ENCODE assay signal across 11 cellular contexts in genomic region chr19:2700660-2701360, GRCh38. TPM values are rescaled to one million over a fixed set of nuclear protein-coding genes. Genes with fewer than 3 reads are reported as not detected.
DNase-seq lines count a peak whose midpoint lies in the region; ATAC-seq and TF ChIP-seq lines count a peak whose summit lies in the region.
"Had no signal": no experiment of that assay in that cellular context is flagged by ENCODE, and none has a peak within 500 bp of the region (broad histone marks: within the 10 kb centered on the region; RNA-seq: fewer than 3 reads in every experiment).

No MANE protein-coding gene starts in this region.

- no peak overlapping the region for H3K27ac Mint-ChIP-seq in central memory CD8-positive, alpha-beta T cell (ENCODE audit: low read depth)
- H3K27ac Mint-ChIP-seq in CD14-positive monocyte, result no peak overlapping the region

- CTCF ChIA-PET in HEK293 (lab: Yijun Ruan, JAX), result interaction anchor here (1.7 kb wide), 1 partner anchor 52 kb away, joined by 4 read pairs; no protein-coding TSS in a partner anchor

- no peaks in the 10 kb centered on the region for H3K9me3 Mint-ChIP-seq in central memory CD8-positive, alpha-beta T cell
- H3K9me3 Mint-ChIP-seq in CD14-positive monocyte, result no peaks in the 10 kb centered on the region

- no peaks in the 10 kb centered on the region for H3K79me2 ChIP-seq in osteoblast (ENCODE audit: insufficient read depth, low read length)

- H3K36me3 Mint-ChIP-seq in central memory CD8-positive, alpha-beta T cell (ENCODE audit: insufficient read depth), result peaks cover 3% of the 10 kb centered on the region
- H3K36me3 Mint-ChIP-seq in CD14-positive monocyte, result no peaks in the 10 kb centered on the region

- H3K4me3 ChIP-seq in HEK293 (ENCODE audit: low read depth, low read length), result no peak overlapping the region
- no peak overlapping the region for H3K4me3 ChIP-seq in osteoblast (ENCODE audit: insufficient read depth, low read length)
- H3K4me3 ChIP-seq: colonic mucosa had no signal

- H3K27ac ChIP-seq in HEK293 (ENCODE audit: extremely low read depth, low read depth, low read length) (no peak overlapping the region), osteoblast (ENCODE audit: low read depth, low read length) (no peak overlapping the region)
- H3K27ac ChIP-seq: colonic mucosa, VCaP had no signal

- H3K36me3 ChIP-seq in HEK293 (ENCODE audit: control insufficient read depth in 2 of 2, insufficient read depth in 1 of 2, low read length in 2 of 2) (no peaks in the 10 kb centered on the region), osteoblast (ENCODE audit: insufficient read depth, low read length) (no peaks in the 10 kb centered on the region)
- H3K36me3 ChIP-seq: colonic mucosa had no signal

- no peak for DNase-seq in central memory CD8-positive, alpha-beta T cell (ENCODE audit: low spot score in 2 of 2)
- peak; percentile 86 for DNase-seq in osteoblast (ENCODE audit: insufficient read length, low spot score, missing footprints)
- DNase-seq in NCI-H446 (lab: John Stamatoyannopoulos, UW), result no peak
- DNase-seq in CD14-positive monocyte (ENCODE audit: low spot score), result no peak
- DNase-seq in SW480 (ENCODE audit: low spot score), result no peak
- DNase-seq: activated gamma-delta T cell, colonic mucosa, mesendoderm, NCI-H2081 treated with DMSO at 0.1 percent for 48 hours had no signal

- peaks cover 6% of the 10 kb centered on the region for H3K4me1 Mint-ChIP-seq in central memory CD8-positive, alpha-beta T cell
- peaks cover 32% of the 10 kb centered on the region for H3K4me1 Mint-ChIP-seq in CD14-positive monocyte

- peaks cover 21% of the 10 kb centered on the region for H3K27me3 ChIP-seq in osteoblast (ENCODE audit: insufficient read depth, low read length)
- H3K27me3 ChIP-seq: colonic mucosa had no signal

- no peak overlapping the region for H2AFZ ChIP-seq in osteoblast (ENCODE audit: low read length)

- H3K27me3 Mint-ChIP-seq in central memory CD8-positive, alpha-beta T cell, result no peaks in the 10 kb centered on the region
- H3K27me3 Mint-ChIP-seq in CD14-positive monocyte (ENCODE audit: low read depth in 3 of 3), result peaks cover 3 to 7% (median 6%) of the 10 kb centered on the region in 3 donors

- intact Hi-C loops in CD14-positive monocyte (cut with micrococcal nuclease), result no loop called here

- H3K9me3 ChIP-seq in HEK293 (ENCODE audit: control insufficient read depth, insufficient read depth, low read depth, low read length), result no peaks in the 10 kb centered on the region
- no peaks in the 10 kb centered on the region for H3K9me3 ChIP-seq in osteoblast (ENCODE audit: low read depth, low read length)
- H3K9me3 ChIP-seq: colonic mucosa had no signal

- no peak overlapping the region for H3K4me2 ChIP-seq in osteoblast (ENCODE audit: insufficient read depth, low read length)

- H4K20me1 ChIP-seq in osteoblast (ENCODE audit: insufficient read depth, low read length), result no peaks in the 10 kb centered on the region

- TF ChIP-seq CTCF in HEK293 (tag by site-specific recombination; IDR thresholded peaks at IDR 0.05) (no peak), osteoblast (IDR thresholded peaks at IDR 0.05; ENCODE audit: extremely low read depth, low read depth, low read length) (no peak), CD14-positive monocyte (IDR thresholded peaks at IDR 0.05) (no peak)

- H3K4me1 ChIP-seq in HEK293 (ENCODE audit: control insufficient read depth, insufficient read depth, low read length) (no peaks in the 10 kb centered on the region), osteoblast (ENCODE audit: insufficient read depth, low read length) (no peaks in the 10 kb centered on the region)
- H3K4me1 ChIP-seq: colonic mucosa had no signal

- ATAC-seq in central memory CD8-positive, alpha-beta T cell (replicated peaks; ENCODE audit: extremely low read depth, poor library complexity, severe bottlenecking), result no peak

- peak overlapping the region; percentile 66 for H3K4me3 Mint-ChIP-seq in central memory CD8-positive, alpha-beta T cell
- no peak overlapping the region for H3K4me3 Mint-ChIP-seq in CD14-positive monocyte

- POLR2A ChIA-PET in HEK293 (lab: Yijun Ruan, JAX), result interaction anchor here (0.7 to 1.1 kb wide), 2 partner anchors 22 to 52 kb away, joined by 3 read pairs; no protein-coding TSS in a partner anchor

TF ChIP-seq in HEK293, 187 proteins besides CTCF, POLR2A, EP300 and RAD21 (continues in another document):
- TF ChIP-seq ZNF558 (tag by site-specific recombination; IDR thresholded peaks at IDR 0.05) (no peak), ZNF274 (IDR thresholded peaks at IDR 0.05; ENCODE audit: low read length) (no peak), ZNF274 (tag by site-specific recombination; IDR thresholded peaks at IDR 0.05; ENCODE audit: borderline replicate concordance) (no peak), ZNF785 (tag by site-specific recombination; IDR thresholded peaks at IDR 0.05) (no peak), ZFHX2 (tag by site-specific recombination; conservative IDR thresholded peaks at IDR 0.05) (peak; percentile 90), ZNF202 (tag by site-specific recombination; IDR thresholded peaks at IDR 0.05; ENCODE audit: borderline replicate concordance) (no peak), ZNF600 (tag by site-specific recombination; IDR thresholded peaks at IDR 0.05) (peak; percentile 70), GLIS2 (tag by site-specific recombination; IDR thresholded peaks at IDR 0.05) (no peak), EGR2 (tag by site-specific recombination; IDR thresholded peaks at IDR 0.05; ENCODE audit: low read depth) (peak; percentile 94), REST (tag by site-specific recombination; IDR thresholded peaks at IDR 0.05) (no peak)
- TF ChIP-seq, protein P1, sequence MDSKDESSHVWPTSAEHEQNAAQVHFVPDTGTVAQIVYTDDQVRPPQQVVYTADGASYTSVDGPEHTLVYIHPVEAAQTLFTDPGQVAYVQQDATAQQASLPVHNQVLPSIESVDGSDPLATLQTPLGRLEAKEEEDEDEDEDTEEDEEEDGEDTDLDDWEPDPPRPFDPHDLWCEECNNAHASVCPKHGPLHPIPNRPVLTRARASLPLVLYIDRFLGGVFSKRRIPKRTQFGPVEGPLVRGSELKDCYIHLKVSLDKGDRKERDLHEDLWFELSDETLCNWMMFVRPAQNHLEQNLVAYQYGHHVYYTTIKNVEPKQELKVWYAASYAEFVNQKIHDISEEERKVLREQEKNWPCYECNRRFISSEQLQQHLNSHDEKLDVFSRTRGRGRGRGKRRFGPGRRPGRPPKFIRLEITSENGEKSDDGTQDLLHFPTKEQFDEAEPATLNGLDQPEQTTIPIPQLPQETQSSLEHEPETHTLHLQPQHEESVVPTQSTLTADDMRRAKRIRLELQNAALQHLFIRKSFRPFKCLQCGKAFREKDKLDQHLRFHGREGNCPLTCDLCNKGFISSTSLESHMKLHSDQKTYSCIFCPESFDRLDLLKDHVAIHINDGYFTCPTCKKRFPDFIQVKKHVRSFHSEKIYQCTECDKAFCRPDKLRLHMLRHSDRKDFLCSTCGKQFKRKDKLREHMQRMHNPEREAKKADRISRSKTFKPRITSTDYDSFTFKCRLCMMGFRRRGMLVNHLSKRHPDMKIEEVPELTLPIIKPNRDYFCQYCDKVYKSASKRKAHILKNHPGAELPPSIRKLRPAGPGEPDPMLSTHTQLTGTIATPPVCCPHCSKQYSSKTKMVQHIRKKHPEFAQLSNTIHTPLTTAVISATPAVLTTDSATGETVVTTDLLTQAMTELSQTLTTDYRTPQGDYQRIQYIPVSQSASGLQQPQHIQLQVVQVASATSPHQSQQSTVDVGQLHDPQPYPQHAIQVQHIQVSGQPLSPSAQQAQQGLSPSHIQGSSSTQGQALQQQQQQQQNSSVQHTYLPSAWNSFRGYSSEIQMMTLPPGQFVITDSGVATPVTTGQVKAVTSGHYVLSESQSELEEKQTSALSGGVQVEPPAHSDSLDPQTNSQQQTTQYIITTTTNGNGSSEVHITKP (tag by site-specific recombination; IDR thresholded peaks at IDR 0.05), result no peak

RNA-seq across cellular contexts. Expression of gene GNG7, which starts 1.7 kb away (rescaled TPM):
- total RNA-seq in osteoblast, result 0.29 and 0.72 TPM in 2 replicates
- 1 to 10 TPM; 1.1 to 1.6 TPM for polyA plus RNA-seq in CD14-positive monocyte

RNA-seq across cellular contexts. Expression of gene DIRAS1, which starts 20.4 kb away (rescaled TPM):
- total RNA-seq in osteoblast, result 12.4 and 14.8 TPM in 2 replicates
- not detected for polyA plus RNA-seq in CD14-positive monocyte

RNA-seq across cellular contexts. Expression of gene SLC39A3, which starts 39.0 kb away (rescaled TPM):
- 33.0 and 33.7 TPM in 2 replicates for total RNA-seq in osteoblast
- 10 to 100 TPM; 37.0 to 39.5 TPM for polyA plus RNA-seq in CD14-positive monocyte
